Comparison of ENCODE assay signal across 8 cellular contexts in genomic region chr6:10404107-10404798, GRCh38. TPM values are rescaled to one million over a fixed set of nuclear protein-coding genes. Genes with fewer than 3 reads are reported as not detected.
DNase-seq lines count a peak whose midpoint lies in the region; ATAC-seq and TF ChIP-seq lines count a peak whose summit lies in the region.

No MANE protein-coding gene starts in this region.

- ATAC-seq in CD8-positive, alpha-beta T cell = peak; percentile 87
- ATAC-seq in GM19395 (IDR thresholded peaks at IDR 0.05; ENCODE audit: unreplicated experiment) (peak; percentile 94), HG03521 (IDR thresholded peaks at IDR 0.05; ENCODE audit: unreplicated experiment) (peak; percentile 96)

- peak overlapping the region; percentile 93 for H2BK15ac ChIP-seq in mesenchymal stem cell (ENCODE audit: low read depth, poor library complexity, severe bottlenecking)

- H3K79me1 ChIP-seq in mesenchymal stem cell (replicated peaks; ENCODE audit: low read length, poor library complexity, severe bottlenecking) = peaks cover 4% of the 10 kb centered on the region

- no peak overlapping the region for H2BK12ac ChIP-seq in mesenchymal stem cell (ENCODE audit: low read length in 2 of 2)

- peak overlapping the region; percentile 78 to 91 for H3K18ac ChIP-seq in mesenchymal stem cell (ENCODE audit: low read depth in 1 of 2, low read length in 2 of 2)

- H3K4me3 Mint-ChIP-seq in CD8-positive, alpha-beta T cell = peak overlapping the region; percentile 73
- peak overlapping the region; percentile 76 for H3K4me3 Mint-ChIP-seq in activated CD4-positive, alpha-beta memory T cell treated with anti-CD3 and anti-CD28 coated beads for 36 hours

- DNase-seq in CD8-positive, alpha-beta T cell = peak; percentile 50 to 88 (median 71)
- DNase-seq in NCI-H748 (lab: John Stamatoyannopoulos, UW; ENCODE audit: unreplicated experiment) (peak; percentile 99), mesenchymal stem cell (peak; percentile 92)
- DNase-seq in activated CD4-positive, alpha-beta memory T cell treated with anti-CD3 and anti-CD28 coated beads for 36 hours = peak; percentile 93
- peak; percentile 56 for DNase-seq in stimulated activated CD8-positive, alpha-beta memory T cell treated with anti-CD3 and anti-CD28 coated beads, Interleukin-12 subunit alpha, Interleukin-12 subunit beta, amount 100 ng/mL, for 24 hours (ENCODE audit: extremely low read depth)

- H4K8ac ChIP-seq in mesenchymal stem cell (ENCODE audit: low read length) = peak overlapping the region; percentile 98

- peak overlapping the region; percentile 81 for H3K9ac ChIP-seq in mesenchymal stem cell (ENCODE audit: low read length)

- H3K4me1 ChIP-seq in CD8-positive, alpha-beta T cell (ENCODE audit: insufficient read depth, low read length) = peaks cover 13% of the 10 kb centered on the region
- H3K4me1 ChIP-seq in ectodermal cell (ENCODE audit: control insufficient read depth, insufficient read depth, low read length) = peaks cover 3% of the 10 kb centered on the region
- H3K4me1 ChIP-seq in mesenchymal stem cell (ENCODE audit: control insufficient read depth, insufficient read depth, low read depth, low read length) = peaks cover 7% of the 10 kb centered on the region

- H3K4me3 ChIP-seq in CD8-positive, alpha-beta T cell (ENCODE audit: low read depth, low read length) = peak overlapping the region; percentile 71
- peak overlapping the region; percentile 40 for H3K4me3 ChIP-seq in ectodermal cell (ENCODE audit: insufficient read depth, low read depth, low read length)
- peak overlapping the region; percentile 70 to 86 for H3K4me3 ChIP-seq in mesenchymal stem cell (ENCODE audit: insufficient read depth in 1 of 2, low read depth in 1 of 2, low read length in 2 of 2)

- 0 to 1% methylated on average over 87 of the region's 87 CpGs for WGBS in ectodermal cell, 2 experiments
- WGBS in mesenchymal stem cell = 1% methylated on average over 59 of the region's 87 CpGs

- H3K36me3 Mint-ChIP-seq in CD8-positive, alpha-beta T cell = peaks cover 3% of the 10 kb centered on the region
- H3K36me3 Mint-ChIP-seq in activated CD4-positive, alpha-beta memory T cell treated with anti-CD3 and anti-CD28 coated beads for 36 hours = peaks cover 9% of the 10 kb centered on the region

- POLR2A ChIA-PET in CD8-positive, alpha-beta T cell (lab: Charles Lee) = no interaction called here
- POLR2A ChIA-PET in activated CD4-positive, alpha-beta memory T cell treated with anti-CD3 and anti-CD28 coated beads for 36 hours (lab: Charles Lee) = no interaction called here

- H3K9me3 Mint-ChIP-seq in CD8-positive, alpha-beta T cell = peaks cover 47% of the 10 kb centered on the region
- peaks cover 16% of the 10 kb centered on the region for H3K9me3 Mint-ChIP-seq in activated CD4-positive, alpha-beta memory T cell treated with anti-CD3 and anti-CD28 coated beads for 36 hours

- peak overlapping the region; percentile 95 for H3K4me2 ChIP-seq in mesenchymal stem cell (ENCODE audit: low read length, poor library complexity, severe bottlenecking)

- peak overlapping the region in 1 of 2 experiments; percentile 96 for H3K23ac ChIP-seq in mesenchymal stem cell (ENCODE audit: low read length in 2 of 2)

- TF ChIP-seq CTCF in CD8-positive, alpha-beta T cell (IDR thresholded peaks at IDR 0.05) = no peak

- peak overlapping the region; percentile 74 for H2AK5ac ChIP-seq in mesenchymal stem cell (ENCODE audit: low read length, severe bottlenecking)

- intact Hi-C loops in CD8-positive, alpha-beta T cell (cut with DNase I, micrococcal nuclease) = loop anchor here (1.0 to 10.0 kb wide), 6 partner anchors 290 to 1969 kb away; partner anchors contain the start of genes C6orf52 (in 2 of the 2), PAK1IP1 (in 2 of the 2), TMEM170B (in 2 of the 2) and SLC35B3 (in 1 of the 2)
- intact Hi-C loops in activated CD4-positive, alpha-beta memory T cell treated with anti-CD3 and anti-CD28 coated beads for 36 hours (cut with micrococcal nuclease) = loop anchor here (1.0 to 10.0 kb wide), 4 partner anchors 8 to 1135 kb away; partner anchors contain the start of genes MAK and TMEM14C

- peaks cover 1% of the 10 kb centered on the region for H3K9me3 ChIP-seq in CD8-positive, alpha-beta T cell (ENCODE audit: low read length)
- H3K9me3 ChIP-seq in ectodermal cell (ENCODE audit: control insufficient read depth, low read length) = no peaks in the 10 kb centered on the region
- no peaks in the 10 kb centered on the region for H3K9me3 ChIP-seq in mesenchymal stem cell (ENCODE audit: control insufficient read depth, low read length)

- peak overlapping the region in 1 of 2 experiments; percentile 6 for H3K14ac ChIP-seq in mesenchymal stem cell (ENCODE audit: low read length in 2 of 2)

- H2BK5ac ChIP-seq in mesenchymal stem cell (ENCODE audit: low read depth, low read length, poor library complexity, severe bottlenecking) = no peak overlapping the region

- no peak overlapping the region for H3K27ac ChIP-seq in CD8-positive, alpha-beta T cell (ENCODE audit: low read depth, low read length)
- H3K27ac ChIP-seq in ectodermal cell (ENCODE audit: insufficient read depth, low read depth, low read length, poor library complexity, severe bottlenecking) (no peak overlapping the region), mesenchymal stem cell (ENCODE audit: low read length, poor library complexity, severe bottlenecking) (peak overlapping the region; percentile 2)

- H3K4me1 Mint-ChIP-seq in CD8-positive, alpha-beta T cell (ENCODE audit: low read depth) = peaks cover 15% of the 10 kb centered on the region
- H3K4me1 Mint-ChIP-seq in activated CD4-positive, alpha-beta memory T cell treated with anti-CD3 and anti-CD28 coated beads for 36 hours (ENCODE audit: low read depth) = peaks cover 10% of the 10 kb centered on the region

- CTCF ChIA-PET in CD8-positive, alpha-beta T cell (lab: Charles Lee) = no interaction called here
- CTCF ChIA-PET in activated CD4-positive, alpha-beta memory T cell treated with anti-CD3 and anti-CD28 coated beads for 36 hours (lab: Charles Lee) = interaction anchor here (0.7 to 1.1 kb wide), 2 partner anchors 10 kb away, joined by 3 to 4 read pairs; no protein-coding TSS in a partner anchor

- H3K27me3 ChIP-seq in CD8-positive, alpha-beta T cell (ENCODE audit: insufficient read depth, low read length) = peaks cover 11% of the 10 kb centered on the region
- H3K27me3 ChIP-seq in ectodermal cell (ENCODE audit: control insufficient read depth, insufficient read depth, low read length, poor library complexity, severe bottlenecking) (peaks cover 97% of the 10 kb centered on the region), mesenchymal stem cell (ENCODE audit: control insufficient read depth in 1 of 2, insufficient read depth in 1 of 2, low read length in 2 of 2) (peaks cover 58 to 94% of the 10 kb centered on the region in 2 experiments)

- peak overlapping the region; percentile 93 for H4K91ac ChIP-seq in mesenchymal stem cell (ENCODE audit: low read length)

- peak overlapping the region in 1 of 2 experiments; percentile 82 for H3K4ac ChIP-seq in mesenchymal stem cell (ENCODE audit: low read depth in 1 of 2, low read length in 2 of 2)

- H3K36me3 ChIP-seq in CD8-positive, alpha-beta T cell (ENCODE audit: insufficient read depth, low read length) = no peaks in the 10 kb centered on the region
- no peaks in the 10 kb centered on the region for H3K36me3 ChIP-seq in ectodermal cell (ENCODE audit: control insufficient read depth, insufficient read depth, low read length)
- no peaks in the 10 kb centered on the region for H3K36me3 ChIP-seq in mesenchymal stem cell (ENCODE audit: control insufficient read depth in 1 of 2, insufficient read depth in 2 of 2, low read depth in 1 of 2, low read length in 2 of 2)

- peak overlapping the region; percentile 96 for H2AFZ ChIP-seq in mesenchymal stem cell (ENCODE audit: low read depth, low read length)

- H3K27me3 Mint-ChIP-seq in CD8-positive, alpha-beta T cell (ENCODE audit: low read depth) = peaks cover 47% of the 10 kb centered on the region
- H3K27me3 Mint-ChIP-seq in activated CD4-positive, alpha-beta memory T cell treated with anti-CD3 and anti-CD28 coated beads for 36 hours = peaks cover 50% of the 10 kb centered on the region

- peak overlapping the region; percentile 75 for H3K27ac Mint-ChIP-seq in CD8-positive, alpha-beta T cell
- H3K27ac Mint-ChIP-seq in activated CD4-positive, alpha-beta memory T cell treated with anti-CD3 and anti-CD28 coated beads for 36 hours = peak overlapping the region; percentile 77

- H2BK120ac ChIP-seq in mesenchymal stem cell (ENCODE audit: low read depth, low read length) = no peak overlapping the region

RNA-seq across cellular contexts. Expression of gene TFAP2A, which starts 10.6 kb away (rescaled TPM):
- total RNA-seq in CD8-positive, alpha-beta T cell = under 1 TPM in 1 of 2 experiments, not detected in 1; 0.24 TPM
- total RNA-seq in activated CD4-positive, alpha-beta memory T cell treated with anti-CD3 and anti-CD28 coated beads for 36 hours = under 1 TPM in 1 of 2 experiments, not detected in 1; 0.21 TPM
- polyA plus RNA-seq in ectodermal cell (2013, experiment 1 of 4) = 21.7 TPM
- polyA plus RNA-seq in ectodermal cell (2013, experiment 2 of 4) = 18.7 TPM
- polyA plus RNA-seq in ectodermal cell (2013, experiment 3 of 4) = 19.3 TPM
- 21.9 TPM for polyA plus RNA-seq in ectodermal cell (2013, experiment 4 of 4)
- 0.17 TPM for polyA plus RNA-seq in mesenchymal stem cell (2013, experiment 1 of 2)
- 0.21 TPM for polyA plus RNA-seq in mesenchymal stem cell (2013, experiment 2 of 2)
